21 cellular contexts compared by ENCODE assay signal in genomic region chrX:153939573-153939972, GRCh38. TPM values are rescaled to one million over a fixed set of nuclear protein-coding genes. Genes with fewer than 3 reads are reported as not detected.
"Had no signal": no experiment of that assay in that cellular context is flagged by ENCODE, and none has a peak within 500 bp of the region (broad histone marks: within the 10 kb centered on the region; RNA-seq: fewer than 3 reads in every experiment).

No MANE protein-coding gene starts in this region.

- H3K27ac Mint-ChIP-seq: activated CD4-positive, alpha-beta memory T cell treated with anti-CD3 and anti-CD28 coated beads for 36 hours; activated T-helper 17 cell treated with anti-CD3 and anti-CD28 coated beads, Interleukin-2, amount 50 U/mL, for 72 hours; naive B cell had no signal

- H3K27me3 ChIP-seq: spleen, vagina had no signal

- H3K27ac ChIP-seq: breast epithelium, coronary artery, tibial nerve, vagina, VCaP had no signal

- ATAC-seq: activated T-helper 17 cell treated with anti-CD3 and anti-CD28 coated beads, Interleukin-2, amount 50 U/mL, for 72 hours; left lobe of liver had no signal

- H3K9me3 ChIP-seq: breast epithelium, spleen, tibial nerve, vagina had no signal

- H3K36me3 ChIP-seq: breast epithelium, tibial nerve, vagina had no signal

- DNase-seq: activated CD4-positive, alpha-beta memory T cell treated with anti-CD3 and anti-CD28 coated beads for 36 hours; activated CD4-positive, alpha-beta T cell treated with anti-CD3 and anti-CD28 coated beads for 4 hours; activated naive CD4-positive, alpha-beta T cell treated with Interleukin-2 at 50 U/mL for 16 hours; activated T-cell treated with anti-CD3 and anti-CD28 coated beads, Interleukin-2, amount 50 U/mL, for 1 hour; aorta; erythroblast; head of caudate nucleus; mammary epithelial cell; naive B cell; retina; spleen; stimulated activated naive CD4-positive, alpha-beta T cell; T-helper 2 cell had no signal

- H3K27me3 Mint-ChIP-seq: activated CD4-positive, alpha-beta memory T cell treated with anti-CD3 and anti-CD28 coated beads for 36 hours; activated T-helper 17 cell treated with anti-CD3 and anti-CD28 coated beads, Interleukin-2, amount 50 U/mL, for 72 hours; naive B cell had no signal

- H3K4me3 ChIP-seq: breast epithelium, coronary artery, tibial nerve, vagina had no signal

- H3K9me3 Mint-ChIP-seq: activated CD4-positive, alpha-beta memory T cell treated with anti-CD3 and anti-CD28 coated beads for 36 hours; activated T-helper 17 cell treated with anti-CD3 and anti-CD28 coated beads, Interleukin-2, amount 50 U/mL, for 72 hours; neural crest cell had no signal

- H3K4me1 Mint-ChIP-seq: activated T-helper 17 cell treated with anti-CD3 and anti-CD28 coated beads, Interleukin-2, amount 50 U/mL, for 72 hours had no signal

- H3K4me3 Mint-ChIP-seq: activated CD4-positive, alpha-beta memory T cell treated with anti-CD3 and anti-CD28 coated beads for 36 hours; activated T-helper 17 cell treated with anti-CD3 and anti-CD28 coated beads, Interleukin-2, amount 50 U/mL, for 72 hours had no signal

- H3K4me1 ChIP-seq: breast epithelium had no signal

- H3K36me3 Mint-ChIP-seq: activated CD4-positive, alpha-beta memory T cell treated with anti-CD3 and anti-CD28 coated beads for 36 hours; naive B cell had no signal

RNA-seq across cellular contexts. Expression of gene RENBP, which starts 4.9 kb away (rescaled TPM):
- total RNA-seq: mammary epithelial cell had no signal
